In the genomic region with DNA sequence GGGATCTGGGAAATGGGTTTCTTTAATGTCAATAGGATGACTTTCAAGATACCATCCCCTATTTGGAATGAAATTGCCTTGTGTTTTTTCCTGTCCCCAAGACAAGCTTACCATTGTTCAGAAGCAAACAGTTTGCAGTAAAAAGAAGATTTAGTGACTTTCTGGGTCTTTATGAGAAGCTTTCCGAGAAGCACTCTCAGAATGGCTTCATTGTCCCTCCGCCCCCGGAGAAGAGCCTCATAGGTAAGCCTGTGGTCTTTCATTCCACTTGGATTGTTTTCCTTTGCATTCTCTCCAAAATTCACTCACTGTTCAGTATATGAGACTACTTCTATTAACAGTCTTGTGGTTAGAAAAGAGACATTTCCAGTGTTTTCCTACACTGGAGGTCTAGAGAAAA, we compare ENCODE assay signal across 20 cellular contexts. TPM values are rescaled to one million over a fixed set of nuclear protein-coding genes. Genes with fewer than 3 reads are reported as not detected.
DNase-seq lines count a peak whose midpoint lies in the region; ATAC-seq, FAIRE-seq and TF ChIP-seq lines count a peak whose summit lies in the region.
"Had no signal": no experiment of that assay in that cellular context is flagged by ENCODE, and none has a peak within 500 bp of the region (broad histone marks: within the 10 kb centered on the region; RNA-seq: fewer than 3 reads in every experiment).

No MANE protein-coding gene starts in this region.

- no peak for FAIRE-seq in urothelium cell line (lab: Jason Lieb, UNC)
- FAIRE-seq: A549, GM12878, GM19239, H1, HepG2, HTR-8/SVneo had no signal

- DNase-seq in SK-MEL-5 (ENCODE audit: low read depth, low spot score): peak; percentile 92
- no peak for DNase-seq in naive B cell
- no peak for DNase-seq in substantia nigra (lab: John Stamatoyannopoulos, UW)
- no peak for DNase-seq in breast epithelium (ENCODE audit: low spot score in 2 of 2)
- no peak for DNase-seq in stimulated activated CD4-positive, alpha-beta T cell treated with anti-CD3 and anti-CD28 coated beads, Interleukin-1b, Interleukin-23, amount 100 ng/mL, for 48 hours
- no peak for DNase-seq in urothelium cell line (ENCODE audit: low spot score)
- DNase-seq in H7: no peak
- DNase-seq: CD8-positive, alpha-beta memory T cell; DMS 273 treated with DMSO at 0.1 percent for 48 hours; HCEC 1CT; HFFc6 had no signal

- TF ChIP-seq CTCF in breast epithelium (IDR thresholded peaks at IDR 0.05): no peak

- H3K9me3 ChIP-seq in breast epithelium: no peaks in the 10 kb centered on the region
- H3K9me3 ChIP-seq: A549, BLaER1 had no signal

- peaks cover 15 to 27% of the 10 kb centered on the region in 2 donors for H3K36me3 Mint-ChIP-seq in naive B cell

- no peak for ATAC-seq in naive B cell (ENCODE audit: low read depth in 2 of 2)
- ATAC-seq: A549, GM12878, HepG2 had no signal

- no peak overlapping the region for H3K4me3 ChIP-seq in breast epithelium
- no peak overlapping the region for H3K4me3 ChIP-seq in H7 (ENCODE audit: insufficient read depth, low read depth, low read length)
- H3K4me3 ChIP-seq: A549, BLaER1, GM12878 had no signal

- H3K27ac ChIP-seq in cingulate gyrus (ENCODE audit: low read depth, low read length) (peak overlapping the region; percentile 57), substantia nigra (ENCODE audit: low read depth, low read length, poor library complexity, severe bottlenecking) (peak overlapping the region; percentile 98), breast epithelium (no peak overlapping the region)
- H3K27ac ChIP-seq: A549, BLaER1 had no signal

- peak overlapping the region in 4 of 6 donors; percentile 16 to 54 (median 32) for H3K27ac Mint-ChIP-seq in naive B cell
- H3K27ac Mint-ChIP-seq: HFFc6 had no signal

- no peaks in the 10 kb centered on the region for H3K9me3 Mint-ChIP-seq in naive B cell
- H3K9me3 Mint-ChIP-seq: CD8-positive, alpha-beta memory T cell; HFFc6 had no signal

- in situ Hi-C loops in SK-MEL-5 (cut with HindIII; ENCODE audit: low pct_unique_long_range_greater_than_20kb, low sequenced_read_pairs): no loop called here

- H3K27me3 ChIP-seq in breast epithelium (no peaks in the 10 kb centered on the region), H7 (ENCODE audit: control insufficient read depth, insufficient read depth, low read length) (no peaks in the 10 kb centered on the region)
- H3K27me3 ChIP-seq: BLaER1 had no signal

- H3K36me3 ChIP-seq in breast epithelium: peaks cover 9% of the 10 kb centered on the region
- H3K36me3 ChIP-seq in H7 (replicated peaks; ENCODE audit: control insufficient read depth, insufficient read depth, low read length): peaks cover 21% of the 10 kb centered on the region

- no peaks in the 10 kb centered on the region for H3K27me3 Mint-ChIP-seq in naive B cell
- H3K27me3 Mint-ChIP-seq: CD8-positive, alpha-beta memory T cell had no signal

- intact Hi-C loops in breast epithelium (cut with DNase I; ENCODE audit: low total_unique reads): no loop called here

- no peak for TF ChIP-seq POLR2A in breast epithelium (IDR thresholded peaks at IDR 0.05)

- no peaks in the 10 kb centered on the region for H3K4me1 ChIP-seq in breast epithelium
- H3K4me1 ChIP-seq: A549, BLaER1 had no signal

- no peak overlapping the region for H3K4me3 Mint-ChIP-seq in naive B cell
- H3K4me3 Mint-ChIP-seq: CD8-positive, alpha-beta memory T cell; HFFc6 had no signal

- H3K4me1 Mint-ChIP-seq in naive B cell: peaks cover 0 to 6% (median 0%) of the 10 kb centered on the region in 3 donors

RNA-seq across cellular contexts. Expression of a gene that starts 25.6 kb away (rescaled TPM):
- total RNA-seq in SK-MEL-5 (2014; rRNA removed; shearing (Covaris generic)): 3.7 and 5.0 TPM in 2 replicates
- polyA plus RNA-seq in SK-MEL-5 (2015; cell fraction: cytosol; rRNA removed): 5.5 and 9.3 TPM in 2 replicates
- 29.8 and 46.1 TPM in 2 replicates for polyA plus RNA-seq in SK-MEL-5 (2015; cell fraction: nucleus; rRNA removed)
- polyA plus RNA-seq in naive B cell (ENCODE audit: low read depth in 6 of 6): 10 to 100 TPM; 55.7 to 95.8 (median 59.7) TPM
- total RNA-seq in breast epithelium: 1 to 10 TPM in 1 of 3 donors, under 1 TPM in 2; 0.48 to 1.5 (median 0.98) TPM
- total RNA-seq in H7 (2014; rRNA removed; shearing (Covaris generic)): 1.7 and 2.1 TPM in 2 replicates
- total RNA-seq: Daoy had no signal

RNA-seq across cellular contexts. Expression of a gene that starts 30.2 kb away (rescaled TPM):
- total RNA-seq in SK-MEL-5 (2014; rRNA removed; shearing (Covaris generic)): 75.5 and 94.4 TPM in 2 replicates
- polyA plus RNA-seq in SK-MEL-5 (2015; cell fraction: cytosol; rRNA removed): 236 and 282 TPM in 2 replicates
- polyA plus RNA-seq in SK-MEL-5 (2015; cell fraction: nucleus; rRNA removed): 256 and 261 TPM in 2 replicates
- polyA plus RNA-seq in naive B cell (ENCODE audit: low read depth in 6 of 6): 100 to 1,000 TPM in 2 of 6 donors, 10 to 100 TPM in 4; 56.3 to 109 (median 78.0) TPM
- total RNA-seq in breast epithelium: 100 to 1,000 TPM; 107 to 144 (median 125) TPM
- 19.1 and 19.4 TPM in 2 replicates for total RNA-seq in H7 (2014; rRNA removed; shearing (Covaris generic))

RNA-seq across cellular contexts. Expression of a gene that starts 32.3 kb away (rescaled TPM):
- 291 and 314 TPM in 2 replicates for total RNA-seq in SK-MEL-5 (2014; rRNA removed; shearing (Covaris generic))
- polyA plus RNA-seq in SK-MEL-5 (2015; cell fraction: cytosol; rRNA removed): 197 and 253 TPM in 2 replicates
- 56.5 and 82.1 TPM in 2 replicates for polyA plus RNA-seq in SK-MEL-5 (2015; cell fraction: nucleus; rRNA removed)
- 100 to 1,000 TPM; 260 to 473 (median 320) TPM for polyA plus RNA-seq in naive B cell (ENCODE audit: low read depth in 6 of 6)
- 10 to 100 TPM; 42.6 to 71.8 (median 50.9) TPM for total RNA-seq in breast epithelium
- 105 and 120 TPM in 2 replicates for total RNA-seq in H7 (2014; rRNA removed; shearing (Covaris generic))

RNA-seq across cellular contexts. Expression of a gene that starts 36.8 kb away (rescaled TPM):
- total RNA-seq in SK-MEL-5 (2014; rRNA removed; shearing (Covaris generic)): 1,210 and 1,292 TPM in 2 replicates
- polyA plus RNA-seq in SK-MEL-5 (2015; cell fraction: cytosol; rRNA removed): 1,322 and 1,342 TPM in 2 replicates
- polyA plus RNA-seq in SK-MEL-5 (2015; cell fraction: nucleus; rRNA removed): 139 and 165 TPM in 2 replicates
- 100 to 1,000 TPM; 419 to 599 (median 451) TPM for polyA plus RNA-seq in naive B cell (ENCODE audit: low read depth in 6 of 6)
- 100 to 1,000 TPM; 239 to 331 (median 312) TPM for total RNA-seq in breast epithelium
- total RNA-seq in H7 (2014; rRNA removed; shearing (Covaris generic)): 293 and 356 TPM in 2 replicates

Comparison
In these comparisons a context has a peak if more than half of its experiments do, and no peak if none do; other contexts are left out.
1. H3K27ac ChIP-seq: peak in cingulate gyrus (single experiment) and substantia nigra (single experiment); none in breast epithelium (0 of 2).